Comparison of ENCODE assay signal across 7 cellular contexts in the genomic region with DNA sequence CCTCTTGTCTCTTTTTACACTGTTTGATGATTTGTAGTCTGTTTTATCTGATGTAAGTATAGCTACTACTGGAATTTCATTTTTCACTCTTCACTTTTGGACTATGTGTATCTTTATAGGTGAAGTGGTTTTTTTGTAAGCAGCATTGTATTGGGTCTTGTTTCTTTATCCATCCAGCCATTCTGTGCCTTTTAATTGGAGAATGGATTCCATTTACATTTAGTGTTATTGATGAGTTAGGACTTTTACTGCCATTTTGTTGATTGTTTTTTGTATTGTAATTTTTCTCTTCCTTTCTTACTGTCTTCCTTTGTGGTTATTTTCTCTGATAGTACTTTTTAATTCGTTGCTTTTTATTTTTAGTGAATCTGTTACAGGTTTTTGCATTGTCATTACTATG.
"Had no signal": no experiment of that assay in that cellular context is flagged by ENCODE, and none has a peak within 500 bp of the region (broad histone marks: within the 10 kb centered on the region; RNA-seq: fewer than 3 reads in every experiment).

No MANE protein-coding gene starts in this region.

- ATAC-seq: GM12878 had no signal

- H3K4me3 ChIP-seq: GM12878 had no signal

- DNase-seq: GDM1, GF-D8 had no signal

- FAIRE-seq: GM12878, GM12891, GM12892, GM18507, GM19239 had no signal
